In the genomic region with DNA sequence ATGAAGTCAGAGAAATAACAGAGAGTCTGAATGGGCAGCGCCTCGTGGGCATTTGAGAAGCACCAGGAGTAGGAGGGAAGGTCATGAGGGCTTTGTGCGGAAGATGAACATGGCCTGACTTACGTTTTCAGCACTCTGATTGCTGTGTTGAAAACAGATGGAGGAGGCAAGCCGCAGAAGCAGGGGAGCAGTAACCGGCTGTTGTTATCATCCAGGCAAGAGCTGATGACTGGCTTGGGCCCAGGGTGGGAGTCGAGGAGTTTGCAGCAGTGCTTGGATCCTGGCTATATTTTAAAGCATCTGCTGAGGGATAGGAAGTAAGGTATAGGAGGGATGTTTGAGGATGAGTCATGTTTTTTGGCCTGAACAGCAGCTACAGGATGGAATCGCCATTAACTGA, we compare ENCODE assay signal across 28 cellular contexts. TPM values are rescaled to one million over a fixed set of nuclear protein-coding genes. Genes with fewer than 3 reads are reported as not detected.
DNase-seq lines count a peak whose midpoint lies in the region; ATAC-seq and TF ChIP-seq lines count a peak whose summit lies in the region.
"Had no signal": no experiment of that assay in that cellular context is flagged by ENCODE, and none has a peak within 500 bp of the region (broad histone marks: within the 10 kb centered on the region; RNA-seq: fewer than 3 reads in every experiment).

No MANE protein-coding gene starts in this region.

- H3K27me3 Mint-ChIP-seq in T-cell (peaks cover 0 to 4% of the 10 kb centered on the region in 2 donors), osteocyte (ENCODE audit: unreplicated experiment) (no peaks in the 10 kb centered on the region)
- H3K27me3 Mint-ChIP-seq: brain had no signal

- no peaks in the 10 kb centered on the region for H3K9me3 Mint-ChIP-seq in T-cell
- no peaks in the 10 kb centered on the region for H3K9me3 Mint-ChIP-seq in osteocyte (ENCODE audit: unreplicated experiment)
- H3K9me3 Mint-ChIP-seq: activated naive CD8-positive, alpha-beta T cell treated with anti-CD3 and anti-CD28 coated beads, Interleukin-2, amount 50 U/mL, for 24 hours; brain; CD4-positive, alpha-beta T cell; nephron; stimulated activated naive CD8-positive, alpha-beta T cell treated with anti-CD3 and anti-CD28 coated beads, Interleukin-15, amount 100 ng/mL, for 72 hours had no signal

- POLR2A ChIA-PET in T-cell (lab: Charles Lee), result no interaction called here

- H3K4me1 Mint-ChIP-seq in T-cell, result no peaks in the 10 kb centered on the region
- H3K4me1 Mint-ChIP-seq in osteocyte (ENCODE audit: unreplicated experiment), result peaks cover 6% of the 10 kb centered on the region
- H3K4me1 Mint-ChIP-seq: brain had no signal

- no peak overlapping the region for H3K4me3 Mint-ChIP-seq in T-cell
- H3K4me3 Mint-ChIP-seq in osteocyte (ENCODE audit: unreplicated experiment), result no peak overlapping the region
- H3K4me3 Mint-ChIP-seq: activated naive CD8-positive, alpha-beta T cell treated with anti-CD3 and anti-CD28 coated beads, Interleukin-2, amount 50 U/mL, for 24 hours; brain; CD4-positive, alpha-beta T cell; nephron; stimulated activated naive CD8-positive, alpha-beta T cell treated with anti-CD3 and anti-CD28 coated beads, Interleukin-15, amount 100 ng/mL, for 72 hours had no signal

- CTCF ChIA-PET in T-cell (lab: Charles Lee), result no interaction called here

- H3K36me3 Mint-ChIP-seq in T-cell (no peaks in the 10 kb centered on the region), osteocyte (ENCODE audit: unreplicated experiment) (no peaks in the 10 kb centered on the region)
- H3K36me3 Mint-ChIP-seq: brain had no signal

- H3K27ac Mint-ChIP-seq in T-cell (no peak overlapping the region), osteocyte (ENCODE audit: unreplicated experiment) (no peak overlapping the region)
- H3K27ac Mint-ChIP-seq: activated naive CD8-positive, alpha-beta T cell treated with anti-CD3 and anti-CD28 coated beads, Interleukin-2, amount 50 U/mL, for 24 hours; brain; CD4-positive, alpha-beta T cell; nephron; stimulated activated naive CD8-positive, alpha-beta T cell treated with anti-CD3 and anti-CD28 coated beads, Interleukin-15, amount 100 ng/mL, for 72 hours had no signal

- peak; percentile 29 for DNase-seq in Daoy (ENCODE audit: low read depth)
- peak; percentile 80 for DNase-seq in NCI-H1694 (lab: John Stamatoyannopoulos, UW)
- peak; percentile 16 for DNase-seq in occipital lobe (lab: John Stamatoyannopoulos, UW)
- no peak for DNase-seq in T-cell
- no peak for DNase-seq in osteocyte (ENCODE audit: extremely low spot score, unreplicated experiment)
- DNase-seq: activated CD8-positive, alpha-beta memory T cell treated with anti-CD3 and anti-CD28 coated beads for 24 hours; activated gamma-delta T cell treated with Interleukin-2 at 50 U/mL for 16 hours; activated naive CD8-positive, alpha-beta T cell treated with anti-CD3 and anti-CD28 coated beads, Interleukin-2, amount 50 U/mL, for 24 hours; activated T-cell treated with anti-CD3 and anti-CD28 coated beads, Interleukin-2, amount 50 U/mL, for 1 hour; CD4-positive, alpha-beta T cell; effector memory CD4-positive, alpha-beta T cell; GDM1; GOT3; Karpas-422; left ventricle myocardium superior; mucosa of descending colon; NCI-H1092; NCI-H2029; right lobe of liver; SIG-M5; stimulated activated naive CD8-positive, alpha-beta T cell treated with anti-CD3 and anti-CD28 coated beads, Interleukin-15, amount 100 ng/mL, for 72 hours; T-helper 1 cell; tibial artery had no signal

- peak overlapping the region; percentile 29 for H3K27ac ChIP-seq in angular gyrus (ENCODE audit: low read depth, low read length)
- H3K27ac ChIP-seq: right lobe of liver, tibial artery had no signal

- ATAC-seq in T-cell (replicated peaks in 1 of 4), result no peak
- no peak for ATAC-seq in GM21528 (IDR thresholded peaks at IDR 0.05; ENCODE audit: low FRiP score, unreplicated experiment)
- ATAC-seq in GM21390 (IDR thresholded peaks at IDR 0.05; ENCODE audit: unreplicated experiment), result no peak
- ATAC-seq: activated naive CD8-positive, alpha-beta T cell treated with anti-CD3 and anti-CD28 coated beads, Interleukin-2, amount 50 U/mL, for 24 hours; left ventricle myocardium superior; right lobe of liver; stimulated activated naive CD8-positive, alpha-beta T cell treated with anti-CD3 and anti-CD28 coated beads, Interleukin-15, amount 100 ng/mL, for 72 hours had no signal

- no peak for TF ChIP-seq CTCF in osteocyte (IDR thresholded peaks at IDR 0.05)

RNA-seq across cellular contexts. Expression of a gene that starts 12.7 kb away (rescaled TPM):
- 17.7 and 21.9 TPM in 2 replicates for total RNA-seq in Daoy (2014; rRNA removed; shearing (Covaris generic))
- 1.4 TPM for total RNA-seq in occipital lobe
- 1 to 10 TPM; 4.2 to 9.7 (median 5.3) TPM for total RNA-seq in T-cell
- 71.7 and 73.8 TPM in 2 replicates for total RNA-seq in osteocyte

Comparison
In these comparisons a context has a peak if more than half of its experiments do, and no peak if none do; other contexts are left out.
1. DNase-seq: peak in Daoy (single experiment), NCI-H1694 (single experiment) and occipital lobe (single experiment); none in T-cell (0 of 34) and osteocyte (single experiment).